8 cellular contexts compared by ENCODE assay signal in genomic region chr1:33350611-33351280, GRCh38. TPM values are rescaled to one million over a fixed set of nuclear protein-coding genes. Genes with fewer than 3 reads are reported as not detected.
A peak's percentile ranks its signal among the peaks of the same experiment; 100 is the strongest.
DNase-seq lines count a peak whose midpoint lies in the region; ATAC-seq and TF ChIP-seq lines count a peak whose summit lies in the region.

No MANE protein-coding gene starts in this region.

- H3K27ac Mint-ChIP-seq in chondrocyte (ENCODE audit: unreplicated experiment) (peak overlapping the region; percentile 88), natural killer cell (peak overlapping the region; percentile 34 to 35)

- H3K36me3 ChIP-seq in BJ (ENCODE audit: control insufficient read depth, insufficient read depth, low read length): peaks cover 9% of the 10 kb centered on the region

- intact Hi-C loops in natural killer cell (cut with micrococcal nuclease): no loop called here

- TF ChIP-seq RAD21 in Ishikawa (IDR thresholded peaks at IDR 0.05; ENCODE audit: low read depth): no peak

- ATAC-seq in natural killer cell (no peak), GM19324 (IDR thresholded peaks at IDR 0.05; ENCODE audit: low FRiP score, unreplicated experiment) (no peak)

- H3K4me1 Mint-ChIP-seq in chondrocyte (ENCODE audit: low read depth) (peaks cover 37% of the 10 kb centered on the region), natural killer cell (peaks cover 34 to 35% of the 10 kb centered on the region in 2 donors)

- H3K27me3 ChIP-seq in BJ (ENCODE audit: control insufficient read depth, insufficient read depth, low read length): no peaks in the 10 kb centered on the region

- peak overlapping the region; percentile 39 for H3K4me3 ChIP-seq in BJ (ENCODE audit: low read depth, low read length)

- POLR2A ChIA-PET in BJ (lab: Charles Lee): interaction anchor here (0.6 kb wide), 1 partner anchor 39 kb away, joined by 3 read pairs; no protein-coding TSS in a partner anchor

- DNase-seq in BJ (ENCODE audit: low read depth): no peak
- DNase-seq in chondrocyte (ENCODE audit: low spot score): no peak
- no peak for DNase-seq in natural killer cell
- DNase-seq in SW480 (ENCODE audit: low spot score): no peak
- DNase-seq in NCI-H2029 (lab: John Stamatoyannopoulos, UW): no peak
- no peak for DNase-seq in activated CD4-positive, alpha-beta T cell treated with anti-CD3 and anti-CD28 coated beads for 1 hour

- H3K4me3 Mint-ChIP-seq in chondrocyte (ENCODE audit: unreplicated experiment) (peak overlapping the region; percentile 87), natural killer cell (peak overlapping the region; percentile 85)

- H3K36me3 Mint-ChIP-seq in chondrocyte (ENCODE audit: low read depth) (peaks cover 5% of the 10 kb centered on the region), natural killer cell (no peaks in the 10 kb centered on the region)

- H3K9me3 Mint-ChIP-seq in chondrocyte (ENCODE audit: low read depth): no peaks in the 10 kb centered on the region
- no peaks in the 10 kb centered on the region for H3K9me3 Mint-ChIP-seq in natural killer cell

- CTCF ChIA-PET in BJ (lab: Yijun Ruan, JAX): interaction anchor here (1.0 to 2.3 kb wide), 5 partner anchors 9 to 105 kb away, joined by 3 to 8 read pairs (median 4); no protein-coding TSS in a partner anchor

- TF ChIP-seq CTCF in BJ (IDR thresholded peaks at IDR 0.05; ENCODE audit: insufficient read depth, low read depth, low read length) (no peak), chondrocyte (IDR thresholded peaks at IDR 0.05) (no peak), natural killer cell (IDR thresholded peaks at IDR 0.05) (no peak)

- no peak for TF ChIP-seq EP300 in Ishikawa (IDR thresholded peaks at IDR 0.05; ENCODE audit: borderline replicate concordance)

- H3K27me3 Mint-ChIP-seq in chondrocyte (ENCODE audit: low read depth): no peaks in the 10 kb centered on the region
- H3K27me3 Mint-ChIP-seq in natural killer cell (ENCODE audit: low read depth in 2 of 2): peaks cover 0 to 2% of the 10 kb centered on the region in 2 donors

TF ChIP-seq in Ishikawa, 13 proteins besides CTCF, POLR2A, EP300 and RAD21:
- TF ChIP-seq MAX (IDR thresholded peaks at IDR 0.05) (no peak), CEBPB (IDR thresholded peaks at IDR 0.05) (no peak), NFIC (IDR thresholded peaks at IDR 0.05) (0 out of 2 replicates have a peak, but pooled peaks have one; percentile 38)

RNA-seq across cellular contexts. Expression of gene A3GALT2, which starts 29.8 kb away (rescaled TPM):
- polyA plus RNA-seq in BJ (2011; rRNA removed): not detected in 2 replicates
- not detected in 2 replicates for polyA minus RNA-seq in BJ (2011; rRNA and poly(A)+ RNA removed)
- total RNA-seq in chondrocyte: 0.27 TPM in 1 of 3 replicates, not detected in the others
- total RNA-seq in natural killer cell: not detected
